ENCODE assay signal across 8 cellular contexts in genomic region chrX:96683997-96684338, GRCh38. TPM values are rescaled to one million over a fixed set of nuclear protein-coding genes. Genes with fewer than 3 reads are reported as not detected.
A peak's percentile ranks its signal among the peaks of the same experiment; 100 is the strongest.
DNase-seq lines count a peak whose midpoint lies in the region; ATAC-seq and TF ChIP-seq lines count a peak whose summit lies in the region.

No MANE protein-coding gene starts in this region.

- H3K27me3 ChIP-seq in Panc1 (ENCODE audit: control insufficient read depth, insufficient read depth, low read length) (no peaks in the 10 kb centered on the region), foreskin keratinocyte (no peaks in the 10 kb centered on the region), subcutaneous abdominal adipose tissue (ENCODE audit: control insufficient read depth in 5 of 5, insufficient read depth in 4 of 5, low read length in 5 of 5) (peaks cover 0 to 10% (median 6%) of the 10 kb centered on the region in 5 donors)

- peak overlapping the region in 3 of 5 donors; percentile 74 to 82 (median 81) for H3K9ac ChIP-seq in subcutaneous abdominal adipose tissue (ENCODE audit: low read length in 5 of 5)

- no peaks in the 10 kb centered on the region; the same call in 1 of the 2 replicates for H3K4me1 ChIP-seq in Panc1 (ENCODE audit: control insufficient read depth, insufficient read depth, low read length)
- H3K4me1 ChIP-seq in foreskin keratinocyte: no peaks in the 10 kb centered on the region
- H3K4me1 ChIP-seq in subcutaneous abdominal adipose tissue (ENCODE audit: control insufficient read depth in 5 of 5, insufficient read depth in 5 of 5, low read length in 5 of 5): peaks cover 0 to 12% (median 10%) of the 10 kb centered on the region in 5 donors

- H3K9me3 ChIP-seq in Panc1 (ENCODE audit: control insufficient read depth, insufficient read depth, low read depth, low read length) (no peaks in the 10 kb centered on the region), subcutaneous abdominal adipose tissue (ENCODE audit: control insufficient read depth in 5 of 5, low read length in 5 of 5) (no peaks in the 10 kb centered on the region)

- ATAC-seq in GM19463 (IDR thresholded peaks at IDR 0.05; ENCODE audit: unreplicated experiment) (peak; percentile 9), Panc1 (no peak), foreskin keratinocyte (no peak)

- DNase-seq in AG04449 (ENCODE audit: low read depth, low spot score) (no peak), Panc1 (ENCODE audit: low read depth, low spot score) (no peak), foreskin keratinocyte (no peak), iPS-NIHi11 (ENCODE audit: low spot score) (no peak)
- DNase-seq in stimulated activated CD4-positive, alpha-beta T cell treated with anti-CD3 and anti-CD28 coated beads, Interleukin-4, amount 100 ng/mL, for 1 hour: no peak
- no peak for DNase-seq in stimulated activated CD4-positive, alpha-beta T cell treated with anti-CD3 and anti-CD28 coated beads, Interleukin-4, amount 100 ng/mL, for 4 hours

- H3K27ac ChIP-seq in Panc1 (ENCODE audit: low read length) (peak overlapping the region; percentile 86), foreskin keratinocyte (peak overlapping the region; percentile 93), subcutaneous abdominal adipose tissue (ENCODE audit: low read depth, low read length) (no peak overlapping the region)

- intact Hi-C loops in Panc1 (cut with micrococcal nuclease; ENCODE audit: unreplicated experiment): loop anchor here (10.0 kb wide), 1 partner anchor 309 kb away; no protein-coding TSS in a partner anchor

- in situ Hi-C loops in Panc1 (cut with HindIII; ENCODE audit: low pct_unique_long_range_greater_than_20kb, low sequenced_read_pairs): no loop called here

- POLR2A ChIA-PET in AG04449 (lab: Yijun Ruan, JAX) (no interaction called here), Panc1 (lab: Charles Lee) (no interaction called here)

- H3K4me3 ChIP-seq in AG04449 (ENCODE audit: low read depth, low read length) (peak overlapping the region; percentile 65), Panc1 (ENCODE audit: low read depth in 2 of 2, low read length in 2 of 2) (peak overlapping the region; percentile 76 to 88), subcutaneous abdominal adipose tissue (ENCODE audit: low read depth in 1 of 5, low read length in 5 of 5) (peak overlapping the region; percentile 60 to 77 (median 73))

- no TSS peak for BruUV-seq in Panc1 (replicated peaks; lab: Mats Ljungman, UMichigan)

- CTCF ChIA-PET in AG04449 (lab: Yijun Ruan, JAX) (no interaction called here), Panc1 (lab: Charles Lee) (no interaction called here)

- no peaks in the 10 kb centered on the region for H3K36me3 ChIP-seq in Panc1 (ENCODE audit: control insufficient read depth, insufficient read depth, low read length)
- no peaks in the 10 kb centered on the region for H3K36me3 ChIP-seq in subcutaneous abdominal adipose tissue (ENCODE audit: control insufficient read depth in 5 of 5, insufficient read depth in 5 of 5, low read length in 5 of 5)

- no peak for TF ChIP-seq CTCF in AG04449 (IDR thresholded peaks at IDR 0.05; ENCODE audit: insufficient read depth, low read length, missing control alignments)
- no peak for TF ChIP-seq CTCF in Panc1 (IDR thresholded peaks at IDR 0.05)
- TF ChIP-seq CTCF in foreskin keratinocyte (conservative IDR thresholded peaks at IDR 0.05): no peak

RNA-seq across cellular contexts. Expression of gene DIAPH2, which starts 0.7 kb away (rescaled TPM):
- total RNA-seq in Panc1 (2021; ENCODE audit: unreplicated experiment) (17.0 TPM), foreskin keratinocyte (10.8 and 12.2 TPM in 2 replicates)
- polyA plus RNA-seq in Panc1 (2012; ENCODE audit: insufficient read length): 5.5 TPM
- 2.8 and 3.3 TPM in 2 replicates for polyA plus RNA-seq in foreskin keratinocyte
